Comparison of ENCODE assay signal across 19 cellular contexts in the genomic region with DNA sequence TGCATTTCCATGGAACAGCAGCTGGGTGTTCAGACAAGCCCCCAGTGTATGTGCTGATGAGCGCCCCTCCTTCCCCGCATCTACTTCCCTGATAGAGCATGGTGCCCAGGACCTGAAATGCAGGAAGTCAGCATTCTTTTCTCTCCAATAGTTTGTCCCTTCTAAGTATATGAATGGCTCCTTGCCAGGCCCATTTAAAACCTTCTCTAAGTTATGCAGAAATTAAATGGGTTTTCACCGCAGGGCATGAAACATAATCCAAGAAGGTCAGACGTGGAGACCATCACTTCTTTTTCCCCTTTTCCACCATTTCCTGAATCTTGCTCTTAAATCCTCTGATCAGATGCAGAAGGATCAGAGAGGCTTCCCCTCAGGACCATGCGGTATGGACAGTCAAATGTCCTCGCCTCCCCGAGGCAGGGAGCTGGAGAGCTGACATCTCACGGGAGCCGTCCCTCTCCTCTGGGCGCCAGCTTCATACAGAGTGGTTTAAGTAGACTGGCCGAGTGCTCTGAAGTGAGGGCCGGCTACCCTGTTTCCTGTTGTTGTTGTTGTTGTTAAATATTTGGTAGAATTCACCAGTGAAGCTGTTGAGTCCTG.
"Had no signal": no experiment of that assay in that cellular context is flagged by ENCODE, and none has a peak within 500 bp of the region (broad histone marks: within the 10 kb centered on the region; RNA-seq: fewer than 3 reads in every experiment).

No MANE protein-coding gene starts in this region.

- H3K4me3 ChIP-seq: cardiac muscle cell, esophagus muscularis mucosa, lung, ovary, psoas muscle, skin epidermis, tibial nerve had no signal

- H3K9me3 ChIP-seq: esophagus muscularis mucosa, ovary, psoas muscle, tibial nerve had no signal

- H3K4me3 Mint-ChIP-seq: activated CD4-positive, alpha-beta memory T cell treated with anti-CD3 and anti-CD28 coated beads for 36 hours; activated CD4-positive, alpha-beta T cell treated with anti-CD3 and anti-CD28 coated beads for 36 hours; activated naive CD8-positive, alpha-beta T cell; dendritic cell treated with granulocyte-macrophage colony-stimulating factor and Interleukin-4, amounts not matched to agents 40 ng/mL and 50 ng/mL, for 4 days; stimulated activated naive CD8-positive, alpha-beta T cell treated with anti-CD3 and anti-CD28 coated beads, Interleukin-15, Interleukin-2, amounts not matched to agents 100 ng/mL and 50 ng/mL, for 24 hours had no signal

- H3K4me1 Mint-ChIP-seq: activated CD4-positive, alpha-beta T cell treated with anti-CD3 and anti-CD28 coated beads for 36 hours had no signal

- ATAC-seq: activated CD4-positive, alpha-beta T cell treated with anti-CD3 and anti-CD28 coated beads for 36 hours; left lobe of liver; psoas muscle; right cardiac atrium had no signal

- DNase-seq: activated CD4-positive, alpha-beta memory T cell treated with anti-CD3 and anti-CD28 coated beads for 36 hours; activated CD4-positive, alpha-beta T cell treated with anti-CD3 and anti-CD28 coated beads for 36 hours; activated T-cell treated with anti-CD3 and anti-CD28 coated beads for 4 hours; effector CD8-positive, alpha-beta T cell; islet precursor cell; ovary; psoas muscle had no signal

- H3K27ac Mint-ChIP-seq: activated CD4-positive, alpha-beta memory T cell treated with anti-CD3 and anti-CD28 coated beads for 36 hours; activated CD4-positive, alpha-beta T cell treated with anti-CD3 and anti-CD28 coated beads for 36 hours; activated naive CD8-positive, alpha-beta T cell; dendritic cell treated with granulocyte-macrophage colony-stimulating factor and Interleukin-4, amounts not matched to agents 40 ng/mL and 50 ng/mL, for 4 days; stimulated activated naive CD8-positive, alpha-beta T cell treated with anti-CD3 and anti-CD28 coated beads, Interleukin-15, Interleukin-2, amounts not matched to agents 100 ng/mL and 50 ng/mL, for 24 hours had no signal

- H3K27me3 ChIP-seq: cardiac muscle cell, esophagus muscularis mucosa, ovary, tibial nerve had no signal

- H3K27ac ChIP-seq: cardiac muscle cell, esophagus muscularis mucosa, ovary, psoas muscle, skin epidermis, tibial nerve had no signal

- H3K36me3 Mint-ChIP-seq: activated CD4-positive, alpha-beta memory T cell treated with anti-CD3 and anti-CD28 coated beads for 36 hours; activated naive CD8-positive, alpha-beta T cell had no signal

- H3K4me1 ChIP-seq: esophagus muscularis mucosa, psoas muscle, tibial nerve had no signal

- H3K9me3 Mint-ChIP-seq: activated CD4-positive, alpha-beta memory T cell treated with anti-CD3 and anti-CD28 coated beads for 36 hours; dendritic cell treated with granulocyte-macrophage colony-stimulating factor and Interleukin-4, amounts not matched to agents 40 ng/mL and 50 ng/mL, for 4 days; stimulated activated naive CD8-positive, alpha-beta T cell treated with anti-CD3 and anti-CD28 coated beads, Interleukin-15, Interleukin-2, amounts not matched to agents 100 ng/mL and 50 ng/mL, for 24 hours had no signal

- H3K36me3 ChIP-seq: cardiac muscle cell, esophagus muscularis mucosa, ovary, tibial nerve had no signal

- FAIRE-seq: endothelial cell of umbilical vein, urothelium cell line had no signal

- H3K27me3 Mint-ChIP-seq: activated naive CD8-positive, alpha-beta T cell had no signal
